ENCODE assay signal across 8 cellular contexts in genomic region chr16:86575754-86576557, GRCh38. TPM values are rescaled to one million over a fixed set of nuclear protein-coding genes. Genes with fewer than 3 reads are reported as not detected.
DNase-seq lines count a peak whose midpoint lies in the region; ATAC-seq and TF ChIP-seq lines count a peak whose summit lies in the region.

No MANE protein-coding gene starts in this region.

- H3K27ac Mint-ChIP-seq in activated naive CD4-positive, alpha-beta T cell treated with anti-CD3 and anti-CD28 coated beads for 36 hours: no peak overlapping the region
- no peak overlapping the region for H3K27ac Mint-ChIP-seq in glutamatergic neuron (ENCODE audit: unreplicated experiment)

- H3K27me3 Mint-ChIP-seq in activated naive CD4-positive, alpha-beta T cell treated with anti-CD3 and anti-CD28 coated beads for 36 hours (ENCODE audit: low read depth): peaks cover 78% of the 10 kb centered on the region
- H3K27me3 Mint-ChIP-seq in glutamatergic neuron (ENCODE audit: unreplicated experiment): peaks cover 40% of the 10 kb centered on the region

- peaks cover 12% of the 10 kb centered on the region for H3K4me1 Mint-ChIP-seq in activated naive CD4-positive, alpha-beta T cell treated with anti-CD3 and anti-CD28 coated beads for 36 hours (ENCODE audit: low read depth)
- peaks cover 11% of the 10 kb centered on the region for H3K4me1 Mint-ChIP-seq in glutamatergic neuron (ENCODE audit: low read depth, unreplicated experiment)

- ATAC-seq in omental fat pad (ENCODE audit: low FRiP score): peak; percentile 71

- no peaks in the 10 kb centered on the region for H3K9me3 Mint-ChIP-seq in activated naive CD4-positive, alpha-beta T cell treated with anti-CD3 and anti-CD28 coated beads for 36 hours
- peaks cover 6% of the 10 kb centered on the region for H3K9me3 Mint-ChIP-seq in glutamatergic neuron (ENCODE audit: unreplicated experiment)

- intact Hi-C loops in activated naive CD4-positive, alpha-beta T cell treated with anti-CD3 and anti-CD28 coated beads for 36 hours (cut with micrococcal nuclease): loop anchor here (5.0 kb wide), 1 partner anchor 79 kb away; no protein-coding TSS in a partner anchor

- H3K4me3 Mint-ChIP-seq in activated naive CD4-positive, alpha-beta T cell treated with anti-CD3 and anti-CD28 coated beads for 36 hours: peak overlapping the region; percentile 65
- H3K4me3 Mint-ChIP-seq in glutamatergic neuron (ENCODE audit: unreplicated experiment): peak overlapping the region; percentile 91

- peak in 2 of 3 experiments; percentile 24 to 60 for DNase-seq in NCI-H1417 (lab: John Stamatoyannopoulos, UW)
- DNase-seq in NCI-H1417 treated with DMSO at 0.1 percent for 48 hours (lab: John Stamatoyannopoulos, UW): no peak
- DNase-seq in NCI-H748 (lab: John Stamatoyannopoulos, UW; ENCODE audit: unreplicated experiment): peak; percentile 77
- peak; percentile 64 for DNase-seq in activated naive CD4-positive, alpha-beta T cell treated with anti-CD3 and anti-CD28 coated beads for 36 hours
- DNase-seq in glutamatergic neuron: peak; percentile 83
- peak; percentile 53 for DNase-seq in omental fat pad (ENCODE audit: low spot score)
- no peak for DNase-seq in NCI-H1436 (lab: John Stamatoyannopoulos, UW)
- no peak for DNase-seq in GM19238 (ENCODE audit: insufficient read length, low spot score)

- TF ChIP-seq CTCF in glutamatergic neuron (IDR thresholded peaks at IDR 0.05; ENCODE audit: partially characterized antibody, unreplicated experiment) (no peak), omental fat pad (IDR thresholded peaks at IDR 0.05) (no peak)

- H3K36me3 Mint-ChIP-seq in activated naive CD4-positive, alpha-beta T cell treated with anti-CD3 and anti-CD28 coated beads for 36 hours (ENCODE audit: low read depth): no peaks in the 10 kb centered on the region
- no peaks in the 10 kb centered on the region for H3K36me3 Mint-ChIP-seq in glutamatergic neuron (ENCODE audit: unreplicated experiment)

- CTCF ChIA-PET in activated naive CD4-positive, alpha-beta T cell treated with anti-CD3 and anti-CD28 coated beads for 36 hours (lab: Charles Lee): interaction anchor here (0.7 kb wide), 1 partner anchor 11 kb away, joined by 3 read pairs; no protein-coding TSS in a partner anchor

RNA-seq across cellular contexts. Expression of gene FOXL1, which starts 2.4 kb away (rescaled TPM):
- total RNA-seq in activated naive CD4-positive, alpha-beta T cell treated with anti-CD3 and anti-CD28 coated beads for 36 hours: not detected
- total RNA-seq in glutamatergic neuron (ENCODE audit: unreplicated experiment) (not detected), omental fat pad (1 to 10 TPM in 1 of 4 donors, under 1 TPM in 3; 0.09 to 1.3 (median 0.43) TPM)

RNA-seq across cellular contexts. Expression of gene FOXC2, which starts 9.3 kb away (rescaled TPM):
- total RNA-seq in activated naive CD4-positive, alpha-beta T cell treated with anti-CD3 and anti-CD28 coated beads for 36 hours: not detected
- total RNA-seq in glutamatergic neuron (ENCODE audit: unreplicated experiment): not detected
- under 1 TPM; 0.25 to 0.72 (median 0.38) TPM for total RNA-seq in omental fat pad

RNA-seq across cellular contexts. Expression of gene MTHFSD, which starts 20.9 kb away (rescaled TPM):
- 10 to 100 TPM; 21.9 to 24.1 TPM for total RNA-seq in activated naive CD4-positive, alpha-beta T cell treated with anti-CD3 and anti-CD28 coated beads for 36 hours
- total RNA-seq in glutamatergic neuron (ENCODE audit: unreplicated experiment) (27.7 TPM), omental fat pad (10 to 100 TPM in 1 of 4 donors, 1 to 10 TPM in 3; 6.4 to 20.2 (median 9.1) TPM)

Comparison
In these comparisons a context has a peak if more than half of its experiments do, and no peak if none do; other contexts are left out.
1. DNase-seq: peak in NCI-H1417 (2 of 3), NCI-H748 (single experiment), activated naive CD4-positive, alpha-beta T cell treated with anti-CD3 and anti-CD28 coated beads for 36 hours (single experiment), glutamatergic neuron (single experiment) and omental fat pad (single experiment); none in NCI-H1417 treated with DMSO at 0.1 percent for 48 hours (single experiment), NCI-H1436 (single experiment) and GM19238 (single experiment).